ENCODE assay signal across 8 cellular contexts in genomic region chr11:1762537-1763302, GRCh38. TPM values are rescaled to one million over a fixed set of nuclear protein-coding genes. Genes with fewer than 3 reads are reported as not detected.
A peak's percentile ranks its signal among the peaks of the same experiment; 100 is the strongest.
DNase-seq lines count a peak whose midpoint lies in the region; ATAC-seq and TF ChIP-seq lines count a peak whose summit lies in the region.

No MANE protein-coding gene starts in this region.

- TF ChIP-seq EP300 in transverse colon (IDR thresholded peaks at IDR 0.05; ENCODE audit: low read depth) = no peak

- TF ChIP-seq RAD21 in liver (IDR thresholded peaks at IDR 0.05) = no peak

- H3K4me3 ChIP-seq in liver (ENCODE audit: low read depth in 1 of 3, low read length in 3 of 3) (peak overlapping the region; percentile 83 to 95 (median 84)), transverse colon (peak overlapping the region; percentile 47 to 96 (median 93))

- H3K4me1 ChIP-seq in liver (ENCODE audit: control insufficient read depth in 4 of 4, insufficient read depth in 4 of 4, low read length in 3 of 4) (peaks cover 25 to 56% (median 40%) of the 10 kb centered on the region in 4 donors), transverse colon (peaks cover 25 to 49% (median 38%) of the 10 kb centered on the region in 4 donors)

- intact Hi-C loops in transverse colon (cut with DNase I; ENCODE audit: low total_unique reads) = no loop called here

- H3K9ac ChIP-seq in liver (ENCODE audit: low read depth in 1 of 2, low read length in 2 of 2) = peak overlapping the region; percentile 75 to 91

- H3K36me3 ChIP-seq in liver (ENCODE audit: control insufficient read depth in 4 of 4, insufficient read depth in 3 of 4, low read depth in 1 of 4, low read length in 3 of 4) = peaks cover 0 to 12% (median 1%) of the 10 kb centered on the region in 4 donors
- H3K36me3 ChIP-seq in transverse colon = no peaks in the 10 kb centered on the region

- TF ChIP-seq CTCF in liver (IDR thresholded peaks at IDR 0.05; ENCODE audit: low read depth, low read length, missing input control) (no peak), transverse colon (IDR thresholded peaks at IDR 0.05) (no peak)

- ATAC-seq in HG03442 (IDR thresholded peaks at IDR 0.05; ENCODE audit: unreplicated experiment) (no peak), GM18498 (IDR thresholded peaks at IDR 0.05; ENCODE audit: unreplicated experiment) (no peak)

- H3K27ac ChIP-seq in liver (ENCODE audit: low read depth in 1 of 2, low read length in 2 of 2) (peak overlapping the region; percentile 86 to 92), transverse colon (peak overlapping the region; percentile 83 to 96 (median 92))

- no peaks in the 10 kb centered on the region for H3K9me3 ChIP-seq in liver (ENCODE audit: control insufficient read depth in 4 of 4, low read length in 3 of 4)
- no peaks in the 10 kb centered on the region for H3K9me3 ChIP-seq in transverse colon

- peak; percentile 16 for DNase-seq in DMS53 treated with DMSO at 0.1 percent for 48 hours (lab: John Stamatoyannopoulos, UW; ENCODE audit: unreplicated experiment)
- peak; percentile 24 for DNase-seq in NCI-H1105 (lab: John Stamatoyannopoulos, UW)
- DNase-seq in T47D (ENCODE audit: low read depth in 1 of 2, low spot score in 1 of 2) = peak; percentile 55 to 92
- peak; percentile 91 for DNase-seq in transverse colon
- DNase-seq in cerebellar cortex (ENCODE audit: low spot score) = no peak

- in situ Hi-C loops in T47D (cut with HindIII; ENCODE audit: low pct_unique_long_range_greater_than_20kb, low sequenced_read_pairs) (no loop called here), transverse colon (cut with MboI; ENCODE audit: low pct_ligation_motif_present in 1 of 4, low pct_unique_long_range_greater_than_20kb in 1 of 4, low sequenced_read_pairs in 3 of 4) (no loop called here)

- peak; percentile 97 for TF ChIP-seq POLR2A in transverse colon (IDR thresholded peaks at IDR 0.05)

- no peaks in the 10 kb centered on the region for H3K27me3 ChIP-seq in liver (ENCODE audit: control insufficient read depth in 4 of 4, insufficient read depth in 4 of 4, low read length in 3 of 4)
- H3K27me3 ChIP-seq in transverse colon = no peaks in the 10 kb centered on the region

- 10% methylated on average over 16 of the region's 16 CpGs for WGBS in liver
- WGBS in transverse colon (ENCODE audit: low coverage in 1 of 2), 2 donors = 35% methylated on average over 9 of the region's 16 CpGs; no CpG with 5 or more reads in 1 of the 2 donors

TF ChIP-seq in liver, 16 proteins besides CTCF, POLR2A, EP300 and RAD21:
- TF ChIP-seq REST (IDR thresholded peaks at IDR 0.05) (peak; percentile 73), TAF1 (conservative IDR thresholded peaks at IDR 0.05) (no peak), EGR1 (IDR thresholded peaks at IDR 0.05; ENCODE audit: low read depth in 2 of 2) (no peak), JUND (IDR thresholded peaks at IDR 0.05) (peak in 1 of 2 donors; percentile 48), MAX (IDR thresholded peaks at IDR 0.05) (no peak), YY1 (IDR thresholded peaks at IDR 0.05) (peak; percentile 45), HNF4G (IDR thresholded peaks at IDR 0.05) (no peak), GABPA (IDR thresholded peaks at IDR 0.05 in 1 of 2, conservative IDR thresholded peaks at IDR 0.05 in 1 of 2) (peak in 1 of 2 donors; percentile 67)

RNA-seq across cellular contexts. Expression of gene CTSD, which starts 1.0 kb away (rescaled TPM):
- total RNA-seq in liver (100 to 1,000 TPM; 310 to 374 TPM), transverse colon (1,000 to 10,000 TPM in 2 of 4 donors, 100 to 1,000 TPM in 2; 548 to 1,794 (median 1,176) TPM)
- polyA plus RNA-seq in liver = 100 to 1,000 TPM; 731 to 814 TPM

RNA-seq across cellular contexts. Expression of gene IFITM10, which starts 12.3 kb away (rescaled TPM):
- 1 to 10 TPM in 1 of 2 donors, under 1 TPM in 1; 0.65 to 8.5 TPM for total RNA-seq in liver
- 1 to 10 TPM in 1 of 2 donors, under 1 TPM in 1; 0.14 to 2.9 TPM for polyA plus RNA-seq in liver
- total RNA-seq in transverse colon = 10 to 100 TPM in 1 of 4 donors, 1 to 10 TPM in 2, under 1 TPM in 1; 0.68 to 13.5 (median 1.3) TPM
